ENCODE assay signal across 1 cellular context in the genomic region with DNA sequence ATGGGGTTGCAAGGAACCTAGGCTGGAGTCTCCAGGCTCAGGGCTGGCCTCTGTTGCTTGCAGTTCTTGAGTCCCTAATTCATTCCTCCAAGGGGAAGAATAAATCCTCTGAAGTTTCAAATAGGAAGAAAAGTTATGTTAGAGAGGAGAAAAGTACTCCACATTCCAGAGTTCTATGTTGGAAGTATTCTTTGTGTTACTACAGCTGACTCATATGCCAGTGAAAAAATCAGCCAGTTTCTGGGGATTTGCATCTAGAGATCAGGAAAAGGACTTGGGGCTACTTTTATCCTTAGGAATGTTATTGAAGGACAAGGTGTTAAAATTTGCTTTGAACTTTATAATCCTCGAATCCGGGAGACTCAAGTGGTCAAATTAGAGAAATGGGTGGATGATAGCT.
TF ChIP-seq lines count a peak whose summit lies in the region.

No MANE protein-coding gene starts in this region.

TF ChIP-seq in SK-N-SH treated with all-trans-retinoic acid at 6 μM for 48 hours, 23 proteins besides CTCF, POLR2A, EP300 and RAD21 (continued from another document):
- TF ChIP-seq, protein P1, sequence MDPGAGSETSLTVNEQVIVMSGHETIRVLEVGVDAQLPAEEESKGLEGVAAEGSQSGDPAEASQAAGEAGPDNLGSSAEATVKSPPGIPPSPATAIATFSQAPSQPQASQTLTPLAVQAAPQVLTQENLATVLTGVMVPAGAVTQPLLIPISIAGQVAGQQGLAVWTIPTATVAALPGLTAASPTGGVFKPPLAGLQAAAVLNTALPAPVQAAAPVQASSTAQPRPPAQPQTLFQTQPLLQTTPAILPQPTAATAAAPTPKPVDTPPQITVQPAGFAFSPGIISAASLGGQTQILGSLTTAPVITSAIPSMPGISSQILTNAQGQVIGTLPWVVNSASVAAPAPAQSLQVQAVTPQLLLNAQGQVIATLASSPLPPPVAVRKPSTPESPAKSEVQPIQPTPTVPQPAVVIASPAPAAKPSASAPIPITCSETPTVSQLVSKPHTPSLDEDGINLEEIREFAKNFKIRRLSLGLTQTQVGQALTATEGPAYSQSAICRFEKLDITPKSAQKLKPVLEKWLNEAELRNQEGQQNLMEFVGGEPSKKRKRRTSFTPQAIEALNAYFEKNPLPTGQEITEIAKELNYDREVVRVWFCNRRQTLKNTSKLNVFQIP (CRISPR knock-in tag; IDR thresholded peaks at IDR 0.05; ENCODE audit: borderline replicate concordance, low read depth): no peak
- no peak for TF ChIP-seq CSDC2 (CRISPR knock-in tag; IDR thresholded peaks at IDR 0.05)
- no peak for TF ChIP-seq ISL1 (CRISPR knock-in tag; IDR thresholded peaks at IDR 0.05)
- no peak for TF ChIP-seq ZFP30 (CRISPR knock-in tag; IDR thresholded peaks at IDR 0.05)
- TF ChIP-seq TOX (CRISPR knock-in tag; IDR thresholded peaks at IDR 0.05; ENCODE audit: borderline replicate concordance): no peak
- TF ChIP-seq, protein P2, sequence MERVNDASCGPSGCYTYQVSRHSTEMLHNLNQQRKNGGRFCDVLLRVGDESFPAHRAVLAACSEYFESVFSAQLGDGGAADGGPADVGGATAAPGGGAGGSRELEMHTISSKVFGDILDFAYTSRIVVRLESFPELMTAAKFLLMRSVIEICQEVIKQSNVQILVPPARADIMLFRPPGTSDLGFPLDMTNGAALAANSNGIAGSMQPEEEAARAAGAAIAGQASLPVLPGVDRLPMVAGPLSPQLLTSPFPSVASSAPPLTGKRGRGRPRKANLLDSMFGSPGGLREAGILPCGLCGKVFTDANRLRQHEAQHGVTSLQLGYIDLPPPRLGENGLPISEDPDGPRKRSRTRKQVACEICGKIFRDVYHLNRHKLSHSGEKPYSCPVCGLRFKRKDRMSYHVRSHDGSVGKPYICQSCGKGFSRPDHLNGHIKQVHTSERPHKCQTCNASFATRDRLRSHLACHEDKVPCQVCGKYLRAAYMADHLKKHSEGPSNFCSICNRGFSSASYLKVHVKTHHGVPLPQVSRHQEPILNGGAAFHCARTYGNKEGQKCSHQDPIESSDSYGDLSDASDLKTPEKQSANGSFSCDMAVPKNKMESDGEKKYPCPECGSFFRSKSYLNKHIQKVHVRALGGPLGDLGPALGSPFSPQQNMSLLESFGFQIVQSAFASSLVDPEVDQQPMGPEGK (CRISPR knock-in tag; IDR thresholded peaks at IDR 0.05; ENCODE audit: borderline replicate concordance): no peak
- no peak for TF ChIP-seq PPARA (CRISPR knock-in tag; IDR thresholded peaks at IDR 0.05; ENCODE audit: borderline replicate concordance)
- no peak for TF ChIP-seq ZC3H10 (CRISPR knock-in tag; IDR thresholded peaks at IDR 0.05)
